19 cellular contexts compared by ENCODE assay signal in genomic region chr10:45199380-45199740, GRCh38.
"Had no signal": no experiment of that assay in that cellular context is flagged by ENCODE, and none has a peak within 500 bp of the region (broad histone marks: within the 10 kb centered on the region; RNA-seq: fewer than 3 reads in every experiment).

No MANE protein-coding gene starts in this region.

- H3K27me3 Mint-ChIP-seq: stimulated activated memory B cell treated with anti-CD40 and anti-IgM and Interleukin-4, amounts not matched to agents 10 μg/mL and 1 μg/mL and 100 μg/mL, for 72 hours had no signal

- H3K36me3 Mint-ChIP-seq: immature natural killer cell; mesothelial cell of epicardium; natural killer cell; stimulated activated memory B cell treated with anti-CD40 and anti-IgM and Interleukin-4, amounts not matched to agents 10 μg/mL and 1 μg/mL and 100 μg/mL, for 72 hours had no signal

- H3K4me3 Mint-ChIP-seq: immature natural killer cell; mesothelial cell of epicardium; natural killer cell; neural crest cell; stimulated activated memory B cell treated with anti-CD40 and anti-IgM and Interleukin-4, amounts not matched to agents 10 μg/mL and 1 μg/mL and 100 μg/mL, for 72 hours; stimulated activated naive CD8-positive, alpha-beta T cell treated with anti-CD3 and anti-CD28 coated beads, Interleukin-15, Interleukin-2, amounts not matched to agents 100 ng/mL and 50 ng/mL, for 24 hours had no signal

- H3K27me3 ChIP-seq: gastrocnemius medialis, right lobe of liver, vagina had no signal

- H3K4me1 ChIP-seq: gastrocnemius medialis, parathyroid adenoma, prostate gland, right lobe of liver, tibial artery, upper lobe of right lung, vagina had no signal

- DNase-seq: cortex of kidney; dorsolateral prefrontal cortex; effector memory CD4-positive, alpha-beta T cell; gastrocnemius medialis; glutamatergic neuron; immature natural killer cell; natural killer cell; occipital lobe; right lobe of liver; stimulated activated CD4-positive, alpha-beta T cell treated with anti-CD3 and anti-CD28 coated beads, Interleukin-4, amount 100 ng/mL, for 1 hour; tibial artery; upper lobe of right lung had no signal

- H3K9me3 Mint-ChIP-seq: immature natural killer cell; mesothelial cell of epicardium; natural killer cell; neural crest cell; stimulated activated memory B cell treated with anti-CD40 and anti-IgM and Interleukin-4, amounts not matched to agents 10 μg/mL and 1 μg/mL and 100 μg/mL, for 72 hours; stimulated activated naive CD8-positive, alpha-beta T cell treated with anti-CD3 and anti-CD28 coated beads, Interleukin-15, Interleukin-2, amounts not matched to agents 100 ng/mL and 50 ng/mL, for 24 hours had no signal

- H3K27ac ChIP-seq: dorsolateral prefrontal cortex, gastrocnemius medialis, parathyroid adenoma, prostate gland, right lobe of liver, tibial artery, upper lobe of right lung, vagina had no signal

- H3K27ac Mint-ChIP-seq: immature natural killer cell; mesothelial cell of epicardium; natural killer cell; stimulated activated memory B cell treated with anti-CD40 and anti-IgM and Interleukin-4, amounts not matched to agents 10 μg/mL and 1 μg/mL and 100 μg/mL, for 72 hours; stimulated activated naive CD8-positive, alpha-beta T cell treated with anti-CD3 and anti-CD28 coated beads, Interleukin-15, Interleukin-2, amounts not matched to agents 100 ng/mL and 50 ng/mL, for 24 hours had no signal

- H3K36me3 ChIP-seq: gastrocnemius medialis, prostate gland, right lobe of liver, tibial artery, upper lobe of right lung, vagina had no signal

- H3K4me3 ChIP-seq: dorsolateral prefrontal cortex, gastrocnemius medialis, prostate gland, right lobe of liver, tibial artery, upper lobe of right lung, vagina had no signal

- H3K9me3 ChIP-seq: gastrocnemius medialis, prostate gland, right lobe of liver, tibial artery, upper lobe of right lung, vagina had no signal

- H3K4me1 Mint-ChIP-seq: immature natural killer cell; mesothelial cell of epicardium; natural killer cell; neural crest cell; stimulated activated memory B cell treated with anti-CD40 and anti-IgM and Interleukin-4, amounts not matched to agents 10 μg/mL and 1 μg/mL and 100 μg/mL, for 72 hours had no signal
